Comparison of ENCODE assay signal across 12 cellular contexts in the genomic region with DNA sequence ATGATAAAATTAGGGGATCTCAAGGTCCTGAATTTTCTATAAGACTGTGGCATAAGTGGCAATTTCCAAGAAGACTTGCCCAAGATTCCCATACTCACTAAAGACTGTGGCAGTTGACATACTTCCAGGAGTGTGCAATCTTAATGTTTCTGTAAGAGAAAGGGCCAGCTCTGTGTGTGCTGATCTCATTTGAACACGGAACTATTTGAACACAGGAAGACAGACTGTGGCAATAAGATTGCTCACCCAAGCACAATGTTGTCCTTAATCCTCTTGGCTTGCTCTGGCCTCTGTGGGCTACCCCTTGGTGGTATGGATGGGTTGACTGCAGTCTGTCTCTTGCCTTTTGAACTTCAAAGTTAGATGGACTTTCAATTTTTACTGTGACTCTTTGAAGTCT.
"Had no signal": no experiment of that assay in that cellular context is flagged by ENCODE, and none has a peak within 500 bp of the region (broad histone marks: within the 10 kb centered on the region; RNA-seq: fewer than 3 reads in every experiment).

No MANE protein-coding gene starts in this region.

- H3K9me3 ChIP-seq: pancreas, tibial artery had no signal

- DNase-seq: activated CD4-positive, alpha-beta T cell treated with anti-CD3 and anti-CD28 coated beads, Interleukin-2, amount 50 U/mL, for 1 hour; activated CD8-positive, alpha-beta memory T cell treated with anti-CD3 and anti-CD28 coated beads for 24 hours; activated naive CD8-positive, alpha-beta T cell treated with anti-CD3 and anti-CD28 coated beads for 36 hours; effector memory CD4-positive, alpha-beta T cell; kidney; pancreas; stimulated activated CD4-positive, alpha-beta T cell treated with anti-CD3 and anti-CD28 coated beads, Interleukin-2, amount 100 ng/mL, for 48 hours; tibial artery had no signal

- H3K27me3 ChIP-seq: hepatocyte, neural progenitor cell, pancreas, tibial artery had no signal

- H3K9ac ChIP-seq: neural progenitor cell had no signal

- ATAC-seq: activated CD4-positive, CD25-positive, alpha-beta regulatory T cell treated with anti-CD3 and anti-CD28 coated beads, Interleukin-2, amount 50 U/mL, for 24 hours; pancreas; stimulated activated memory B cell treated with anti-CD40 and anti-IgM and Interleukin-4, amounts not matched to agents 10 μg/mL and 1 μg/mL and 100 μg/mL, for 72 hours had no signal

- H3K79me2 ChIP-seq: hepatocyte had no signal

- H3K4me3 ChIP-seq: hepatocyte, neural progenitor cell, pancreas, tibial artery had no signal

- H3K4me1 ChIP-seq: pancreas, tibial artery had no signal

- H2AFZ ChIP-seq: hepatocyte, neural progenitor cell had no signal

- H3K27ac ChIP-seq: hepatocyte, neural progenitor cell, pancreas, tibial artery had no signal

- H3K36me3 ChIP-seq: neural progenitor cell, pancreas, tibial artery had no signal

- H3K4me2 ChIP-seq: hepatocyte, neural progenitor cell had no signal
